12 cellular contexts compared by ENCODE assay signal in the genomic region with DNA sequence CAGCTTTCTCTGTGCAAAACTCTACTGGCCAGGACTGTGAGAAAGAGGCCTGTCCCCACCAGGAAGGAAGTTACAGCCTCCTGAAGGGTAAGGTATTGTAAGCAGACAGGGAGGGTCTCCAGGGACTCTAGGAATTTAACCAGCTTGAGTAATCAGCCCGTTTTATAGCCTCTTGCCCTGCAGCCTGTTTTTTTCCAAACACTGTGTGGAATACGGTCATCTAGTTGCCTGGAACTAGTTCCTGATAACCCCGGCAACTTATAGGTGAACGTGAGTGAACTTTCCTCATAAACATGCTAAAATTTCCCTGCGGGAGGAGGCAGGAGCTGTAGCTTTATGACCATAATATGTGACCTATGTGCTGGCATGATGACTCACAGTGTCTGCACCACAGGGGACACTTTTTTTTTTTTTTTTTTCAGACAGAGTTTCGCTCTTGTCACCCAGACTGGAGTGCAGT.
DNase-seq lines count a peak whose midpoint lies in the region; ATAC-seq and TF ChIP-seq lines count a peak whose summit lies in the region.
"Had no signal": no experiment of that assay in that cellular context is flagged by ENCODE, and none has a peak within 500 bp of the region (broad histone marks: within the 10 kb centered on the region; RNA-seq: fewer than 3 reads in every experiment).

No MANE protein-coding gene starts in this region.

- peaks cover 60% of the 10 kb centered on the region for H3K36me3 Mint-ChIP-seq in GM23338 (ENCODE audit: low read depth)
- H3K36me3 Mint-ChIP-seq in CD8-positive, alpha-beta memory T cell, result peaks cover 0 to 9% (median 1%) of the 10 kb centered on the region in 3 donors

- H3K27ac Mint-ChIP-seq in GM23338, result no peak overlapping the region
- no peak overlapping the region for H3K27ac Mint-ChIP-seq in CD8-positive, alpha-beta memory T cell
- H3K27ac Mint-ChIP-seq: activated CD8-positive, alpha-beta T cell treated with anti-CD3 and anti-CD28 coated beads for 36 hours had no signal

- peaks cover 41% of the 10 kb centered on the region for H3K79me2 ChIP-seq in GM23338 (replicated peaks; ENCODE audit: insufficient read depth)

- ATAC-seq in GM23338 (peak; percentile 12; the same call in 2 of the 3 replicates), GM18502 (IDR thresholded peaks at IDR 0.05; ENCODE audit: poor library complexity, unreplicated experiment) (no peak), HG02642 (IDR thresholded peaks at IDR 0.05; ENCODE audit: poor library complexity, unreplicated experiment) (no peak)
- ATAC-seq: activated CD8-positive, alpha-beta T cell treated with anti-CD3 and anti-CD28 coated beads for 36 hours had no signal

- in situ Hi-C loops in GM13976 (cut with MboI; ENCODE audit: low sequenced_read_pairs, unreplicated experiment), result no loop called here

- peak overlapping the region; percentile 94 for H3K27ac ChIP-seq in GM23338 (ENCODE audit: low read depth)
- H3K27ac ChIP-seq in CD8-positive, alpha-beta memory T cell (ENCODE audit: low read depth, low read length), result no peak overlapping the region
- H3K27ac ChIP-seq: psoas muscle had no signal

- POLR2A ChIA-PET in AG04449 (lab: Yijun Ruan, JAX), result no interaction called here
- POLR2A ChIA-PET in CD8-positive, alpha-beta memory T cell (lab: Charles Lee), result no interaction called here

- peaks cover 14% of the 10 kb centered on the region for H3F3A ChIP-seq in GM23338 (replicated peaks; ENCODE audit: low read depth)

- DNase-seq in AG04449 (ENCODE audit: low read depth, low spot score) (peak; percentile 12), GM23338 (ENCODE audit: low spot score) (peak; percentile 60), RKO (ENCODE audit: low spot score) (peak; percentile 62), hepatic stellate cell (ENCODE audit: low spot score) (peak; percentile 21), GM13976 (ENCODE audit: low spot score) (no peak)
- DNase-seq in CD8-positive, alpha-beta memory T cell, result no peak
- DNase-seq: activated CD8-positive, alpha-beta T cell treated with anti-CD3 and anti-CD28 coated beads for 36 hours; NCI-H146; psoas muscle; SHP77 had no signal

- H3K9me3 Mint-ChIP-seq in GM23338, result peaks cover 28% of the 10 kb centered on the region
- H3K9me3 Mint-ChIP-seq in CD8-positive, alpha-beta memory T cell, result peaks cover 0 to 9% (median 6%) of the 10 kb centered on the region in 5 donors

- H3K4me3 Mint-ChIP-seq in GM23338, result no peak overlapping the region
- no peak overlapping the region for H3K4me3 Mint-ChIP-seq in CD8-positive, alpha-beta memory T cell
- H3K4me3 Mint-ChIP-seq: activated CD8-positive, alpha-beta T cell treated with anti-CD3 and anti-CD28 coated beads for 36 hours had no signal

- H3K4me2 ChIP-seq in GM23338, result 0 out of 2 replicates have a peak overlapping the region, but pooled peaks have one; percentile 12

- no peak overlapping the region for H3K4me3 ChIP-seq in AG04449 (ENCODE audit: low read depth, low read length)
- no peak overlapping the region for H3K4me3 ChIP-seq in GM23338
- no peak overlapping the region for H3K4me3 ChIP-seq in CD8-positive, alpha-beta memory T cell (ENCODE audit: low read length)
- H3K4me3 ChIP-seq: psoas muscle had no signal

- CTCF ChIA-PET in AG04449 (lab: Yijun Ruan, JAX), result interaction anchor here (0.6 kb wide), 1 partner anchor 375 kb away, joined by 3 read pairs; no protein-coding TSS in a partner anchor
- CTCF ChIA-PET in CD8-positive, alpha-beta memory T cell (lab: Charles Lee), result no interaction called here

- TF ChIP-seq CTCF in AG04449 (IDR thresholded peaks at IDR 0.05; ENCODE audit: insufficient read depth, low read length, missing control alignments), result no peak
- TF ChIP-seq CTCF in GM23338 (conservative IDR thresholded peaks at IDR 0.05; ENCODE audit: low read depth in 2 of 2), result no peak
- no peak for TF ChIP-seq CTCF in GM13976 (IDR thresholded peaks at IDR 0.05; ENCODE audit: borderline replicate concordance, control extremely low read depth, extremely low read depth, insufficient read depth, missing control alignments)

- H3K27me3 Mint-ChIP-seq in GM23338 (ENCODE audit: insufficient read depth, low read depth, poor library complexity), result peaks cover 8% of the 10 kb centered on the region
- peaks cover 8 to 28% of the 10 kb centered on the region in 2 donors for H3K27me3 Mint-ChIP-seq in CD8-positive, alpha-beta memory T cell

- peaks cover 36% of the 10 kb centered on the region for H3K4me1 Mint-ChIP-seq in GM23338
- no peaks in the 10 kb centered on the region for H3K4me1 Mint-ChIP-seq in CD8-positive, alpha-beta memory T cell

- H3K27me3 ChIP-seq in GM23338 (ENCODE audit: insufficient read depth), result no peaks in the 10 kb centered on the region
- no peaks in the 10 kb centered on the region for H3K27me3 ChIP-seq in CD8-positive, alpha-beta memory T cell (ENCODE audit: insufficient read depth, low read length, poor library complexity, severe bottlenecking)

- H3K9me2 ChIP-seq in GM23338 (ENCODE audit: insufficient read depth), result peaks cover 8% of the 10 kb centered on the region

- peaks cover 43% of the 10 kb centered on the region for H3K4me1 ChIP-seq in GM23338 (ENCODE audit: insufficient read depth)
- no peaks in the 10 kb centered on the region for H3K4me1 ChIP-seq in CD8-positive, alpha-beta memory T cell (ENCODE audit: insufficient read depth, low read length)

- H3K36me3 ChIP-seq in GM23338 (ENCODE audit: insufficient read depth), result peaks cover 7% of the 10 kb centered on the region; the same call in 1 of the 2 replicates
- no peaks in the 10 kb centered on the region for H3K36me3 ChIP-seq in CD8-positive, alpha-beta memory T cell (ENCODE audit: insufficient read depth, low read length)

- H3K9me3 ChIP-seq in CD8-positive, alpha-beta memory T cell (ENCODE audit: low read length), result no peaks in the 10 kb centered on the region
- H3K9me3 ChIP-seq: psoas muscle had no signal

- H4K20me1 ChIP-seq in GM23338 (replicated peaks; ENCODE audit: insufficient read depth), result no peaks in the 10 kb centered on the region

- H2AFZ ChIP-seq in GM23338, result no peak overlapping the region

TF ChIP-seq in GM23338, 12 proteins besides CTCF, POLR2A, EP300 and RAD21 (continues in another document):
- no peak for TF ChIP-seq JUNB (IDR thresholded peaks at IDR 0.05; ENCODE audit: unreplicated experiment)
- TF ChIP-seq, protein P1, sequence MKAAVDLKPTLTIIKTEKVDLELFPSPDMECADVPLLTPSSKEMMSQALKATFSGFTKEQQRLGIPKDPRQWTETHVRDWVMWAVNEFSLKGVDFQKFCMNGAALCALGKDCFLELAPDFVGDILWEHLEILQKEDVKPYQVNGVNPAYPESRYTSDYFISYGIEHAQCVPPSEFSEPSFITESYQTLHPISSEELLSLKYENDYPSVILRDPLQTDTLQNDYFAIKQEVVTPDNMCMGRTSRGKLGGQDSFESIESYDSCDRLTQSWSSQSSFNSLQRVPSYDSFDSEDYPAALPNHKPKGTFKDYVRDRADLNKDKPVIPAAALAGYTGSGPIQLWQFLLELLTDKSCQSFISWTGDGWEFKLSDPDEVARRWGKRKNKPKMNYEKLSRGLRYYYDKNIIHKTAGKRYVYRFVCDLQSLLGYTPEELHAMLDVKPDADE (IDR thresholded peaks at IDR 0.05), result no peak

Comparison
In these comparisons a context has a peak if more than half of its experiments do, and no peak if none do; other contexts are left out.
1. DNase-seq: peak in AG04449 (single experiment), GM23338 (single experiment), RKO (single experiment) and hepatic stellate cell (single experiment); none in GM13976 (single experiment) and CD8-positive, alpha-beta memory T cell (0 of 5).